ENCODE assay signal across 9 cellular contexts in the genomic region with DNA sequence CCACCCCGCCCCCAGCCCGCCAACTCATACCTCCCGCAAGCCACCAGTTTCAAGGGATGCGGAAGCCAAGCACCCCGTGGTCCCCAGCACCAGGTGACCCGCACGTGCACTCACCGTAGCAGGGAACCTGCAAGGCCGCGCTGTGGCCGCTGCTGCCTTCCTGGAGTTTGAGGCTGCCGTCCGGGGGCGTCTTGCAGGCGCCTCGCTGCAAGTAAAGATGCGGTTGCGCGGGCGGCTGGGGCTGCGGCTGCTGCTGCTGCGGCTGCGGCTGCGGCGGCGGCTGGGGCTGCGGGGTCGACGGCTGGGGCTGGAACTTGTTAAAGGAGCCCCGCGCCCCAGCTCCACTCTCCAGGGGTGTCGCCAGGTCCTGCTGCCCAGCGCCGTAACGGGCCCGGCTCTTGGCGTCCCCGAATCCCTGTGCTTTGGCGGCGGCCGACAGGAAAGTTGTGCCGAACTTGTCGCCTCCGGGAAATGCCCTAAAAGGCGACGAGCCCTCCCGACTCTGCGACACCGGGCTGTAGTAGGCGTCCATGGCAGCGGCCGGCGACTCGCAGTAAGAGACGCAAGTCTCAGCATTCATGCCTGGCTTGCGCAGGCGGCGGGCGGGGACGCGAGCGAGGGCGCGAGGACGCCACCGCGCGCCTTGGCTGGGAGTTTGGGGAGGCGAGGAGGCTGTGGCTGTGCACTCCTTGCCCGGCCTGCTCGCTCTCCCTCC. TPM values are rescaled to one million over a fixed set of nuclear protein-coding genes. Genes with fewer than 3 reads are reported as not detected.
DNase-seq lines count a peak whose midpoint lies in the region; FAIRE-seq and TF ChIP-seq lines count a peak whose summit lies in the region.
"Had no signal": no experiment of that assay in that cellular context is flagged by ENCODE, and none has a peak within 500 bp of the region (broad histone marks: within the 10 kb centered on the region; RNA-seq: fewer than 3 reads in every experiment).

A gene (minus strand): TSS at position 657 of the 715 bp plus-strand sequence. CDS start 77 bp downstream, at position 580.

- H2AFZ ChIP-seq in neuron (ENCODE audit: low read depth, low read length): peak within 1 kb of the TSS; percentile 74

- no peak within 1 kb of the TSS for H3K27ac ChIP-seq in ectodermal cell (ENCODE audit: insufficient read depth, low read depth, low read length, poor library complexity, severe bottlenecking)

- TF ChIP-seq CTCF in GM13976 (IDR thresholded peaks at IDR 0.05; ENCODE audit: borderline replicate concordance, control extremely low read depth, extremely low read depth, insufficient read depth, missing control alignments): no peak

- no peaks in the 10 kb centered on the region for H3K9me3 ChIP-seq in ectodermal cell (ENCODE audit: control insufficient read depth, low read length)
- peaks cover 5% of the 10 kb centered on the region for H3K9me3 ChIP-seq in neuron (ENCODE audit: low read length)

- H3K4me3 ChIP-seq in ectodermal cell (ENCODE audit: insufficient read depth, low read depth, low read length): peak within 1 kb of the TSS; percentile 27
- H3K4me3 ChIP-seq in neuron (ENCODE audit: low read length): no peak within 1 kb of the TSS
- H3K4me3 ChIP-seq: lung had no signal

- DNase-seq in GM13976 (ENCODE audit: low spot score): peak; percentile 58
- DNase-seq in NCI-H748 treated with DMSO at 0.1 percent for 48 hours (lab: John Stamatoyannopoulos, UW): peak; percentile 15
- no peak for DNase-seq in SKM-1 treated with dmso at 0.1 percent for 144 hours (lab: John Stamatoyannopoulos, UW; ENCODE audit: unreplicated experiment)
- DNase-seq in NCI-H2107 treated with DMSO at 0.1 percent for 48 hours (lab: John Stamatoyannopoulos, UW; ENCODE audit: unreplicated experiment): no peak
- DNase-seq in NAMALWA (ENCODE audit: low spot score): no peak
- no peak for DNase-seq in GM12892 (ENCODE audit: insufficient read length)

- H3K36me3 ChIP-seq in ectodermal cell (ENCODE audit: control insufficient read depth, insufficient read depth, low read length) (no peaks in the 10 kb centered on the region), neuron (ENCODE audit: insufficient read depth, low read length) (no peaks in the 10 kb centered on the region)

- H3K27me3 ChIP-seq in ectodermal cell (ENCODE audit: control insufficient read depth, insufficient read depth, low read length, poor library complexity, severe bottlenecking) (peaks cover 100% of the 10 kb centered on the region), neuron (ENCODE audit: insufficient read depth, low read length) (peaks cover 98% of the 10 kb centered on the region)

- no peak for FAIRE-seq in GM12892 (lab: Jason Lieb, UNC)

- H3K4me1 ChIP-seq in ectodermal cell (ENCODE audit: control insufficient read depth, insufficient read depth, low read length) (peaks cover 29% of the 10 kb centered on the region), neuron (ENCODE audit: insufficient read depth, low read length) (peaks cover 4% of the 10 kb centered on the region)

- 0% methylated on average over 71 of the region's 71 CpGs for WGBS in ectodermal cell, 2 experiments

- in situ Hi-C loops in GM13976 (cut with MboI; ENCODE audit: low sequenced_read_pairs, unreplicated experiment): no loop called here

- TF ChIP-seq POLR2A in GM12892 (IDR thresholded peaks at IDR 0.05; ENCODE audit: low read depth, low read length): no peak

RNA-seq across cellular contexts. Expression of the gene that starts here (rescaled TPM):
- polyA plus RNA-seq in ectodermal cell (2013, experiment 1 of 4): 0.13 TPM
- polyA plus RNA-seq in ectodermal cell (2013, experiment 2 of 4): 0.18 TPM
- polyA plus RNA-seq in ectodermal cell (2013, experiment 3 of 4): 0.21 TPM
- 0.24 TPM for polyA plus RNA-seq in ectodermal cell (2013, experiment 4 of 4)
- polyA plus RNA-seq in GM12892 (2012; ENCODE audit: missing spikeins): not detected

Comparison
In these comparisons a context has a peak if more than half of its experiments do, and no peak if none do; other contexts are left out.
1. DNase-seq: peak in GM13976 (single experiment) and NCI-H748 treated with DMSO at 0.1 percent for 48 hours (single experiment); none in SKM-1 treated with dmso at 0.1 percent for 144 hours (single experiment), NCI-H2107 treated with DMSO at 0.1 percent for 48 hours (single experiment), NAMALWA (single experiment) and GM12892 (single experiment).